ENCODE assay signal across 16 cellular contexts in the genomic region with DNA sequence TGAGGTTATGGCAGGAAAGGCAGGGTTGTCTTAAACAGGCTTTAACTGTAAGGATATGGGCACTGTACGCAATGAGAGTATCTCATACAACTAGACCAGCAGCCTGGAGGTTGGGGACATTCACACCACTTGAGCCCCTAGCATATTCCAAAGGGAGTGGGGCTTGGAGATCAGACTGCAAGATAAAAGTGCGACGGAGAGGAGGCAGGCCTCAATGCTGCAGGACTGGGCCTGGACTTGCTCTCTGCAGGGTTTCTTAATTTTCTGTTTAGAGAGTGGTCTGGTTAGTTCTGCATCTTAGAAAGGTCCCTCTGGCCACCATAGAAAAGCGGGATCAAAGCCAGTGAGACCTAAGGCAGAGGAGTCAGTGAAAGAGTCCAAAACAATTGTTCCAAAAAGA.
A peak's percentile ranks its signal among the peaks of the same experiment; 100 is the strongest.
DNase-seq lines count a peak whose midpoint lies in the region; ATAC-seq, FAIRE-seq and TF ChIP-seq lines count a peak whose summit lies in the region.
"Had no signal": no experiment of that assay in that cellular context is flagged by ENCODE, and none has a peak within 500 bp of the region (broad histone marks: within the 10 kb centered on the region; RNA-seq: fewer than 3 reads in every experiment).

No MANE protein-coding gene starts in this region.

- H3K36me3 ChIP-seq in GM23248 (ENCODE audit: low read depth): no peaks in the 10 kb centered on the region
- no peaks in the 10 kb centered on the region for H3K36me3 ChIP-seq in K562 (ENCODE audit: control insufficient read depth, insufficient read depth, low read length)
- no peaks in the 10 kb centered on the region for H3K36me3 ChIP-seq in neuronal stem cell (replicated peaks in 1 of 2; ENCODE audit: control insufficient read depth in 2 of 2, insufficient read depth in 2 of 2, low read length in 2 of 2)
- no peaks in the 10 kb centered on the region for H3K36me3 ChIP-seq in WERI-Rb-1

- TF ChIP-seq POLR2A in K562 (conservative IDR thresholded peaks at IDR 0.05): no peak

- intact Hi-C loops in K562 (cut with micrococcal nuclease): no loop called here

- BruUV-seq in K562 (replicated peaks; lab: Mats Ljungman, UMichigan): no TSS peak

- H3K4ac ChIP-seq in neuronal stem cell (ENCODE audit: low read length): no peak overlapping the region

- H4K8ac ChIP-seq in neuronal stem cell (ENCODE audit: low read depth, low read length): no peak overlapping the region

- no peak overlapping the region for H2BK120ac ChIP-seq in neuronal stem cell (ENCODE audit: low read depth, low read length)

- H3K9me1 ChIP-seq in K562 (ENCODE audit: control insufficient read depth, insufficient read depth, low read length): peaks cover 3% of the 10 kb centered on the region

- H3K18ac ChIP-seq in neuronal stem cell (ENCODE audit: low read length): no peak overlapping the region

- H3K9me3 ChIP-seq in GM23248 (ENCODE audit: low read depth) (no peaks in the 10 kb centered on the region), K562 (replicated peaks; ENCODE audit: control insufficient read depth, insufficient read depth, low read depth, low read length) (no peaks in the 10 kb centered on the region; the same call in 1 of the 2 replicates), neuronal stem cell (replicated peaks in 1 of 2; ENCODE audit: control insufficient read depth in 2 of 2, insufficient read depth in 1 of 2, low read depth in 1 of 2, low read length in 2 of 2) (peaks cover 5 to 9% of the 10 kb centered on the region in 2 donors), WERI-Rb-1 (ENCODE audit: severe bottlenecking) (no peaks in the 10 kb centered on the region)

- DNase-seq in GM23248 (no peak), SK-N-DZ (ENCODE audit: low spot score) (peak; percentile 60), K562 (ENCODE audit: extremely low read depth in 1 of 4, low spot score in 3 of 4) (peak in 1 of 4 experiments; percentile 9), neuronal stem cell (ENCODE audit: low spot score) (no peak), WERI-Rb-1 (no peak), RKO (ENCODE audit: low spot score) (no peak), NCI-H2081 (lab: John Stamatoyannopoulos, UW) (no peak)
- DNase-seq: Caco-2; CD4-positive, alpha-beta memory T cell; DMS153; DND-41; GDM1; H7 had no signal

- no peak overlapping the region for H4K91ac ChIP-seq in neuronal stem cell (ENCODE audit: low read depth, low read length, poor library complexity)

- peaks cover 18% of the 10 kb centered on the region for H3F3A ChIP-seq in GM23248 (ENCODE audit: insufficient read depth)

- no peak overlapping the region for H3K9ac ChIP-seq in GM23248
- peak overlapping the region in 1 of 2 experiments; percentile 11; a peak in 1 of 4 replicates for H3K9ac ChIP-seq in K562 (ENCODE audit: insufficient read depth in 1 of 2, low read depth in 2 of 2, low read length in 2 of 2)
- H3K9ac ChIP-seq in neuronal stem cell (ENCODE audit: low read depth, low read length, poor library complexity): no peak overlapping the region

- H3K27ac ChIP-seq in GM23248 (no peak overlapping the region), K562 (ENCODE audit: extremely low read depth, low read depth, low read length) (no peak overlapping the region), neuronal stem cell (replicated peaks; ENCODE audit: low read length) (no peak overlapping the region), WERI-Rb-1 (no peak overlapping the region)

- H2AFZ ChIP-seq in GM23248: no peak overlapping the region
- peak overlapping the region; percentile 23 for H2AFZ ChIP-seq in K562 (ENCODE audit: low read depth, low read length)
- H2AFZ ChIP-seq in neuronal stem cell (ENCODE audit: low read length): no peak overlapping the region

- no peak overlapping the region for H3K14ac ChIP-seq in neuronal stem cell (ENCODE audit: low read length)

- ATAC-seq in K562: peak; percentile 33

- no peak overlapping the region for H3K23ac ChIP-seq in neuronal stem cell (ENCODE audit: low read depth, low read length, poor library complexity)

- no peak overlapping the region for H2BK5ac ChIP-seq in neuronal stem cell (ENCODE audit: low read length)

- CTCF ChIA-PET in K562 (lab: Yijun Ruan, JAX; ENCODE audit: low intra/inter-chr PET ratio): no interaction called here

- H3K27me3 ChIP-seq in GM23248 (replicated peaks; ENCODE audit: insufficient read depth) (no peaks in the 10 kb centered on the region), K562 (ENCODE audit: control insufficient read depth in 2 of 2, insufficient read depth in 2 of 2, low read length in 2 of 2) (no peaks in the 10 kb centered on the region), neuronal stem cell (ENCODE audit: control insufficient read depth in 3 of 3, insufficient read depth in 3 of 3, low read depth in 1 of 3, low read length in 3 of 3) (no peaks in the 10 kb centered on the region), WERI-Rb-1 (ENCODE audit: insufficient read depth, low read depth, severe bottlenecking) (peaks cover 7% of the 10 kb centered on the region)

- no peak for FAIRE-seq in K562 (lab: Jason Lieb, UNC)
- FAIRE-seq: GM18507, H1 had no signal

- POLR2A ChIA-PET in K562 (lab: Yijun Ruan, JAX): no interaction called here

- H3K4me2 ChIP-seq in GM23248 (ENCODE audit: unreplicated experiment) (peak overlapping the region; percentile 87), K562 (ENCODE audit: insufficient read depth, low read length) (no peak overlapping the region), neuronal stem cell (ENCODE audit: insufficient read depth, low read length, poor library complexity, severe bottlenecking) (no peak overlapping the region)

- 72 to 86% methylated on average over 4 of the region's 4 CpGs for WGBS in GM23248 (ENCODE audit: low coverage in 1 of 2, low lambda C conversion rate in 2 of 2, missing lambda C conversion rate in 2 of 2), 2 experiments
- 46% methylated on average over 4 of the region's 4 CpGs for WGBS in K562 (ENCODE audit: insufficient coverage, low coverage, missing lambda C conversion rate)
- no CpG with 5 or more reads among the region's 4 CpGs for WGBS in neuronal stem cell (ENCODE audit: extremely low coverage in 2 of 2, insufficient read length in 2 of 2, insufficient replicate concordance in 1 of 2), 2 donors

- no peaks in the 10 kb centered on the region for H3K79me2 ChIP-seq in GM23248 (ENCODE audit: insufficient read depth)
- no peaks in the 10 kb centered on the region for H3K79me2 ChIP-seq in K562 (ENCODE audit: control insufficient read depth, insufficient read depth, low read length)

- TF ChIP-seq RAD21 in K562 (CRISPR knock-in tag; conservative IDR thresholded peaks at IDR 0.05 in 1 of 2, IDR thresholded peaks at IDR 0.05 in 1 of 2): no peak

- H3K9me2 ChIP-seq in GM23248 (ENCODE audit: insufficient read depth): no peaks in the 10 kb centered on the region

- TF ChIP-seq CTCF in K562 (IDR thresholded peaks at IDR 0.05 in 2 of 3, conservative IDR thresholded peaks at IDR 0.05 in 1 of 3; ENCODE audit: insufficient read depth in 2 of 3, low read depth in 1 of 3, low read length in 3 of 3) (no peak), WERI-Rb-1 (IDR thresholded peaks at IDR 0.05; ENCODE audit: low read depth, low read length) (no peak)

- peak overlapping the region; percentile 50 for H2BK15ac ChIP-seq in neuronal stem cell (ENCODE audit: low read length)

- H4K20me1 ChIP-seq in GM23248 (ENCODE audit: insufficient read depth) (no peaks in the 10 kb centered on the region), K562 (replicated peaks; ENCODE audit: control insufficient read depth, insufficient read depth, low read length) (no peaks in the 10 kb centered on the region)

- no peak overlapping the region for H2AK5ac ChIP-seq in neuronal stem cell (ENCODE audit: low read depth, low read length)

- H3K79me1 ChIP-seq in neuronal stem cell (ENCODE audit: low read depth, low read length): peaks cover 2% of the 10 kb centered on the region

- in situ Hi-C loops in GM23248 (cut with MboI) (no loop called here), K562 (cut with MboI) (no loop called here)

- H2BK12ac ChIP-seq in neuronal stem cell (ENCODE audit: low read length): no peak overlapping the region

- H3K4me3 ChIP-seq in GM23248 (no peak overlapping the region), K562 (no peak overlapping the region), neuronal stem cell (ENCODE audit: low read length in 2 of 2) (no peak overlapping the region), WERI-Rb-1 (ENCODE audit: low read depth, low read length) (no peak overlapping the region)
- H3K4me3 ChIP-seq: GM12878 had no signal

- H3K4me1 ChIP-seq in GM23248 (ENCODE audit: insufficient read depth) (peaks cover 9% of the 10 kb centered on the region), K562 (replicated peaks in 1 of 2; ENCODE audit: control insufficient read depth in 2 of 2, insufficient read depth in 2 of 2, low read length in 2 of 2) (peaks cover 4 to 23% of the 10 kb centered on the region in 2 experiments; a peak in 3 of 5 replicates), neuronal stem cell (ENCODE audit: control insufficient read depth in 2 of 2, insufficient read depth in 1 of 2, low read depth in 1 of 2, low read length in 2 of 2) (peaks cover 8 to 11% of the 10 kb centered on the region in 2 donors)
- H3K4me1 ChIP-seq: Caco-2 had no signal

- no peak for TF ChIP-seq EP300 in K562 (IDR thresholded peaks at IDR 0.05; ENCODE audit: low read length)

TF ChIP-seq in K562, 482 proteins besides CTCF, POLR2A, EP300 and RAD21 (continues in another document):
- TF ChIP-seq, protein P1, sequence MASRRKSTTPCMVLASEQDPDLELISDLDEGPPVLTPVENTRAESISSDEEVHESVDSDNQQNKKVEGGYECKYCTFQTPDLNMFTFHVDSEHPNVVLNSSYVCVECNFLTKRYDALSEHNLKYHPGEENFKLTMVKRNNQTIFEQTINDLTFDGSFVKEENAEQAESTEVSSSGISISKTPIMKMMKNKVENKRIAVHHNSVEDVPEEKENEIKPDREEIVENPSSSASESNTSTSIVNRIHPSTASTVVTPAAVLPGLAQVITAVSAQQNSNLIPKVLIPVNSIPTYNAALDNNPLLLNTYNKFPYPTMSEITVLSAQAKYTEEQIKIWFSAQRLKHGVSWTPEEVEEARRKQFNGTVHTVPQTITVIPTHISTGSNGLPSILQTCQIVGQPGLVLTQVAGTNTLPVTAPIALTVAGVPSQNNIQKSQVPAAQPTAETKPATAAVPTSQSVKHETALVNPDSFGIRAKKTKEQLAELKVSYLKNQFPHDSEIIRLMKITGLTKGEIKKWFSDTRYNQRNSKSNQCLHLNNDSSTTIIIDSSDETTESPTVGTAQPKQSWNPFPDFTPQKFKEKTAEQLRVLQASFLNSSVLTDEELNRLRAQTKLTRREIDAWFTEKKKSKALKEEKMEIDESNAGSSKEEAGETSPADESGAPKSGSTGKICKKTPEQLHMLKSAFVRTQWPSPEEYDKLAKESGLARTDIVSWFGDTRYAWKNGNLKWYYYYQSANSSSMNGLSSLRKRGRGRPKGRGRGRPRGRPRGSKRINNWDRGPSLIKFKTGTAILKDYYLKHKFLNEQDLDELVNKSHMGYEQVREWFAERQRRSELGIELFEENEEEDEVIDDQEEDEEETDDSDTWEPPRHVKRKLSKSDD (conservative IDR thresholded peaks at IDR 0.05; ENCODE audit: low read length): no peak
- TF ChIP-seq JUNB (CRISPR knock-in tag; conservative IDR thresholded peaks at IDR 0.05) (no peak), SETDB1 (IDR thresholded peaks at IDR 0.05; ENCODE audit: low read length) (no peak), ZFP1 (CRISPR knock-in tag; IDR thresholded peaks at IDR 0.05) (no peak), HNRNPL (IDR thresholded peaks at IDR 0.05; ENCODE audit: low read depth, low read length) (no peak), ZNF174 (CRISPR knock-in tag; IDR thresholded peaks at IDR 0.05) (no peak)
